8 cellular contexts compared by ENCODE assay signal in the genomic region with DNA sequence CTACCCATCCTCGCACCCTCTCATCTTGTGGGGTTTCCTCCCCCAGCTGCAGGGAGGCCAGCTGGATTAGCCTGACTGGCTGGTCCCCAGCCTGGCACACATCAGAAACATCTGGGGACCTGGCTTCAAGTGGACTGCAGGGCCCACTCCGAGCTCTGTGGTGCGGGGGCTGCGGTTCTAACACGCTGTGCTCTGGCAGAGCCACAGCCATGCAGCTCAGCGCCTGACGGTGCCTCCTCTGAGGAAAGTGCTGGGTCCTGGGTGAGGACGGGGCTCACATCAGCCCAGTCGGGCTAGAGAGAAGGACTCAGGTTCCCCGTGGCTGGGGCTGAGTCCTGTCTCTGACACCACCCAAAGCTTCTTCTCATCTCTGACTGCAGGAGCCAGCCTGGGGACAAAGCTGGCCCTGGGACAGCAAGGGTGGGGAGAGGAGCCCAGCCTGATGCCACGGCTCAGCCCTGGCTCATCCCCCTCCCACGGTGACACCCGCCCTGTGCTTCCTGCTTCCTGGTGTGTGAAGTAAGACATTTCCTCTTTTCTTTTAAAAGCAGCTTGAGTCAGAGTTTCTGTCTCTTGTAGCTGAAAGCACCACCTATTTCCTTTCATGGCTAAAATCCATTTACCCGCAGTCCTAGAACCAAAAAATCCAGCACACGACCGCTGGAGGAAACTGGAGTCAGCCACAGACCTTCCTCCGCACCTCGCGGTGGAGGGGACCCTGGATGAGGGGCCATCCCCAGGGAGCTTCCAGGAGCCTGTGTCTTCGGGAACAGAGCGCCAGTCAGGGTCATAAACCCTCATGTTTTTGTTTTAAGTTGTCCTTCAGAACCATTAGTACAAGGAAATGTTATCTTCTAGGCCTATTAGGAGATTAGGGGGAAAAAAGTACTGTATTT.
DNase-seq lines count a peak whose midpoint lies in the region; ATAC-seq and TF ChIP-seq lines count a peak whose summit lies in the region.

No MANE protein-coding gene starts in this region.

- ATAC-seq in GM19467 (IDR thresholded peaks at IDR 0.05; ENCODE audit: unreplicated experiment) (peak; percentile 92), HG03565 (IDR thresholded peaks at IDR 0.05; ENCODE audit: unreplicated experiment) (peak; percentile 91)

- H3K36me3 ChIP-seq in esophagus (ENCODE audit: control insufficient read depth in 2 of 2, insufficient read depth in 2 of 2, low read length in 1 of 2) (peaks cover 0 to 2% of the 10 kb centered on the region in 2 donors), urinary bladder (ENCODE audit: insufficient read depth) (no peaks in the 10 kb centered on the region)

- no peaks in the 10 kb centered on the region for H3K27me3 ChIP-seq in esophagus (ENCODE audit: control insufficient read depth in 1 of 2, insufficient read depth in 2 of 2, low read length in 2 of 2)

- no peak for TF ChIP-seq CTCF in osteocyte (IDR thresholded peaks at IDR 0.05)

- H3K4me3 ChIP-seq in esophagus (ENCODE audit: low read depth in 1 of 2, low read length in 2 of 2), result no peak overlapping the region
- H3K4me3 ChIP-seq in urinary bladder (ENCODE audit: low read depth, low read length), result no peak overlapping the region

- H3K9me3 Mint-ChIP-seq in osteocyte (ENCODE audit: unreplicated experiment), result no peaks in the 10 kb centered on the region

- no peaks in the 10 kb centered on the region for H3K36me3 Mint-ChIP-seq in osteocyte (ENCODE audit: unreplicated experiment)

- WGBS in esophagus, 2 donors, result 58 to 61% methylated on average over 21 of the region's 21 CpGs
- WGBS in urinary bladder, result 48% methylated on average over 21 of the region's 21 CpGs

- H3K27ac Mint-ChIP-seq in osteocyte (ENCODE audit: unreplicated experiment), result peak overlapping the region; percentile 76

- H3K9me3 ChIP-seq in esophagus (ENCODE audit: control insufficient read depth in 2 of 2, insufficient read depth in 1 of 2, low read depth in 1 of 2, low read length in 1 of 2), result no peaks in the 10 kb centered on the region

- H3K27me3 Mint-ChIP-seq in osteocyte (ENCODE audit: unreplicated experiment), result no peaks in the 10 kb centered on the region

- H3K4me1 Mint-ChIP-seq in osteocyte (ENCODE audit: unreplicated experiment), result peaks cover 23% of the 10 kb centered on the region

- DNase-seq in AG20443 (ENCODE audit: low spot score) (peak; percentile 38), osteocyte (ENCODE audit: extremely low spot score, unreplicated experiment) (no peak), hepatic stellate cell (ENCODE audit: low spot score) (no peak)
- DNase-seq in activated CD4-positive, alpha-beta T cell treated with anti-CD3 and anti-CD28 coated beads, Interleukin-2, amount 50 U/mL, for 4 hours, result peak; percentile 53 to 65

- H3K4me1 ChIP-seq in esophagus (ENCODE audit: control insufficient read depth in 2 of 2, insufficient read depth in 2 of 2, low read length in 1 of 2) (peaks cover 0 to 8% of the 10 kb centered on the region in 2 donors), urinary bladder (ENCODE audit: insufficient read depth) (no peaks in the 10 kb centered on the region)

- H3K4me3 Mint-ChIP-seq in osteocyte (ENCODE audit: unreplicated experiment), result no peak overlapping the region

- H3K27ac ChIP-seq in esophagus (ENCODE audit: low read depth in 2 of 2, low read length in 1 of 2), result peak overlapping the region; percentile 90 to 97
- peak overlapping the region; percentile 59 for H3K27ac ChIP-seq in urinary bladder (ENCODE audit: low read depth)

Comparison
In these comparisons a context has a peak if more than half of its experiments do, and no peak if none do; other contexts are left out.
1. DNase-seq: peak in AG20443 (single experiment) and activated CD4-positive, alpha-beta T cell treated with anti-CD3 and anti-CD28 coated beads, Interleukin-2, amount 50 U/mL, for 4 hours (2 of 2); none in osteocyte (single experiment) and hepatic stellate cell (single experiment).